ENCODE assay signal across 18 cellular contexts in the genomic region with DNA sequence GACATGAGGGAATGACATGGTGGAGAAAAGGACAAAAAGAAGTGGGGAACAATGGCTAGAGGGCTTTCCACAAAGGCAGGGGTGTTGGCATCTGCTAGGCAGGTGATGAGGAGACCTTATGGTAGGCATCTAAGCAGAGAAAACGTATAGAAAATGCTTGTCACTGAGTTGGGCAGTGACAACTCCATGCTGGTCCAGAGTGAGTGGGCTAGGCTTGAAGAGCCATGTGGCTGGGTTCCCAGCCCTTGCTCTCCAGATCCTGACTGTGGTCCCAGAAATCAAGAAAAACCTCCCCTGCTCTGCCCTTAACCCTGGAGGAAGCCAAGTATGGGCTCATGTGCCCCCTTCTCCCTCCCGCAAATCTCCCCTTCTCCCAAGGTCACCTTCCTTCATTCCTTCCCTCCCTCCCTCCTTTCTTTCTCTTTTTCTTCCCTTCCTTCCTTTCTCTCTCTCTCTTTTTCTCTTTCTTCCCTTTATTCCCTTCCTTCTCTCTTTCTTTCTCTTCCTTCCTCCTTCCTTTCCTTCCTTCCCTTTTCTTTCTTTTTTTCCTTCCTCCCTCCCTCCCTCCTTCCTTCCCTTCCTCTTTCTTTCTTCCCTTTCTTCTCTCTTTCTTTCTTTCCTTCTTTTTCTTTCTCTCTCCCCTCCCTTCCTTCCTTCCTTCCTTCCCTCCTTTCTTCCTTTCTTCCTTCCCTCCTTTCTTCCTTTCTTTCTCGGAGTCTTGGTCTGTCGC.
"Had no signal": no experiment of that assay in that cellular context is flagged by ENCODE, and none has a peak within 500 bp of the region (broad histone marks: within the 10 kb centered on the region; RNA-seq: fewer than 3 reads in every experiment).

No MANE protein-coding gene starts in this region.

- H3K4me3 ChIP-seq: left lung, spleen had no signal

- H3K4me3 Mint-ChIP-seq: brain had no signal

- ATAC-seq: activated naive CD4-positive, alpha-beta T cell treated with anti-CD3 and anti-CD28 coated beads, Interleukin-2, amount 50 U/mL, for 72 hours; esophagus mucosa had no signal

- H3K36me3 Mint-ChIP-seq: activated naive CD4-positive, alpha-beta T cell treated with anti-CD3 and anti-CD28 coated beads, Interleukin-2, amount 50 U/mL, for 72 hours had no signal

- H3K27ac Mint-ChIP-seq: activated naive CD4-positive, alpha-beta T cell treated with anti-CD3 and anti-CD28 coated beads, Interleukin-2, amount 50 U/mL, for 72 hours had no signal

- H3K27me3 ChIP-seq: left lung had no signal

- DNase-seq: activated CD4-positive, alpha-beta T cell treated with anti-CD3 and anti-CD28 coated beads for 1 hour; activated CD4-positive, alpha-beta T cell treated with anti-CD3 and anti-CD28 coated beads, Interleukin-2, amount 50 U/mL, for 1 hour; activated gamma-delta T cell treated with Interleukin-2 at 50 U/mL for 16 hours; activated T-cell treated with anti-CD3 and anti-CD28 coated beads, Interleukin-2, amount 50 U/mL, for 1 hour; aorta; caudate nucleus; effector memory CD4-positive, alpha-beta T cell; left lung; mammary epithelial cell; nucleus accumbens; retina; spleen; stimulated activated CD4-positive, alpha-beta T cell treated with anti-CD3 and anti-CD28 coated beads, Interleukin-4, amount 100 ng/mL, for 1 hour; stimulated activated naive CD4-positive, alpha-beta T cell treated with Interleukin-2 at 50 U/mL for 16 hours; T-helper 9 cell had no signal

- H3K4me1 ChIP-seq: left lung had no signal

- H3K9me3 Mint-ChIP-seq: activated naive CD4-positive, alpha-beta T cell treated with anti-CD3 and anti-CD28 coated beads, Interleukin-2, amount 50 U/mL, for 72 hours had no signal

- H3K27ac ChIP-seq: left lung, spleen had no signal

- H3K36me3 ChIP-seq: left lung, spleen had no signal

- H3K9me3 ChIP-seq: left lung, spleen had no signal
